In the genomic region with DNA sequence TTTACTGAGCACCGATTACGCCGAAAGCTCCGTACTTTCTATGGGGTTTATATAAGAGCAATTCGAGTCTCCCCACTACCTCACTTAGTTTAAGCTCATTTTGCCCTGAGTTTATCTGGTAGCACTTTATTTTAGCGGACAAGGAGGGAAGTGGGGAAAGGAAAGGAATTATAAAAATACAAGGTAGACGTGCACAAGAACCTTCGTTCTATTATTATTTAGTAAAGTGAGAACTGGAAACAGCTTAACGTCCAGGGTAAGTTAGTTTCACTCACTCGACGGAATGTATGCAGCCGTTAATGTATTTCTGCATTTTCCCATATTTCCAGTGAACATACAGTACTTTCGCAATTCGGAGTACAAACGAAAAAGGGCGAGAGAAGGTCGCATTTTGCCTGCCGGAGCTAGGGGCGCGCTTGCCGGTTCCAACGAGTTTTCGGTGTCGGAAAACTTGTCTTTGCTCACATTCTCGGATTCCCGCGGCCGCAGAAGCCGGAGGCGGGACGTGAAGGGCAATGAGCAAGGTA, we compare ENCODE assay signal across 1 cellular context.
TF ChIP-seq lines count a peak whose summit lies in the region.

No MANE protein-coding gene starts in this region.

TF ChIP-seq in HEK293, 187 proteins besides CTCF, POLR2A, EP300 and RAD21 (continued from another document):
- TF ChIP-seq, protein P1, sequence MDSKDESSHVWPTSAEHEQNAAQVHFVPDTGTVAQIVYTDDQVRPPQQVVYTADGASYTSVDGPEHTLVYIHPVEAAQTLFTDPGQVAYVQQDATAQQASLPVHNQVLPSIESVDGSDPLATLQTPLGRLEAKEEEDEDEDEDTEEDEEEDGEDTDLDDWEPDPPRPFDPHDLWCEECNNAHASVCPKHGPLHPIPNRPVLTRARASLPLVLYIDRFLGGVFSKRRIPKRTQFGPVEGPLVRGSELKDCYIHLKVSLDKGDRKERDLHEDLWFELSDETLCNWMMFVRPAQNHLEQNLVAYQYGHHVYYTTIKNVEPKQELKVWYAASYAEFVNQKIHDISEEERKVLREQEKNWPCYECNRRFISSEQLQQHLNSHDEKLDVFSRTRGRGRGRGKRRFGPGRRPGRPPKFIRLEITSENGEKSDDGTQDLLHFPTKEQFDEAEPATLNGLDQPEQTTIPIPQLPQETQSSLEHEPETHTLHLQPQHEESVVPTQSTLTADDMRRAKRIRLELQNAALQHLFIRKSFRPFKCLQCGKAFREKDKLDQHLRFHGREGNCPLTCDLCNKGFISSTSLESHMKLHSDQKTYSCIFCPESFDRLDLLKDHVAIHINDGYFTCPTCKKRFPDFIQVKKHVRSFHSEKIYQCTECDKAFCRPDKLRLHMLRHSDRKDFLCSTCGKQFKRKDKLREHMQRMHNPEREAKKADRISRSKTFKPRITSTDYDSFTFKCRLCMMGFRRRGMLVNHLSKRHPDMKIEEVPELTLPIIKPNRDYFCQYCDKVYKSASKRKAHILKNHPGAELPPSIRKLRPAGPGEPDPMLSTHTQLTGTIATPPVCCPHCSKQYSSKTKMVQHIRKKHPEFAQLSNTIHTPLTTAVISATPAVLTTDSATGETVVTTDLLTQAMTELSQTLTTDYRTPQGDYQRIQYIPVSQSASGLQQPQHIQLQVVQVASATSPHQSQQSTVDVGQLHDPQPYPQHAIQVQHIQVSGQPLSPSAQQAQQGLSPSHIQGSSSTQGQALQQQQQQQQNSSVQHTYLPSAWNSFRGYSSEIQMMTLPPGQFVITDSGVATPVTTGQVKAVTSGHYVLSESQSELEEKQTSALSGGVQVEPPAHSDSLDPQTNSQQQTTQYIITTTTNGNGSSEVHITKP (tag by site-specific recombination; IDR thresholded peaks at IDR 0.05): peak; percentile 98
- no peak for TF ChIP-seq ZNF707 (tag by site-specific recombination; IDR thresholded peaks at IDR 0.05)
